ENCODE assay signal across 15 cellular contexts in the genomic region with DNA sequence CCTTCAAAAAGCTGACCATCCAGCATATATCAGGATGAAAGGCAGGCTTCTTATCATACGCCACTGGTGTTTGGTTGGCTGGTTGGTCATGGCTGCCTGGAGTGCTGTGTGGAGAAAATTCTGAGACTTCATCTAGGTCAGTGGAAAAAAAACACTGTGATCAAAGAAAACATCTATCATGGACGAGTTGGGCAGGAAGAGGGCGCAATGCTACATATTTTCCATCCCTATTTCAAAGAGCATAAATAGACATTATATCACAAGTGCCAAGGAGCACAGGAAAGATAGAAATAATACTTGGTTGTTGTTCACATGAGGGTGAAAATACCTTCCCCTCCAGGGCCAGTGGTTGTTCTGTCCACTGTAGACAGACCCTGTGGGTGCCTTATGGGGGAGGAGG.
"Had no signal": no experiment of that assay in that cellular context is flagged by ENCODE, and none has a peak within 500 bp of the region (broad histone marks: within the 10 kb centered on the region; RNA-seq: fewer than 3 reads in every experiment).

No MANE protein-coding gene starts in this region.

- ATAC-seq: activated CD4-positive, CD25-positive, alpha-beta regulatory T cell treated with anti-CD3 and anti-CD28 coated beads, Interleukin-2, amount 50 U/mL, for 24 hours; esophagus mucosa; left colon; right cardiac atrium; stimulated activated naive B cell treated with anti-CD40 and anti-IgM and Interleukin-4, amounts not matched to agents 10 μg/mL and 1 μg/mL and 100 μg/mL, for 72 hours had no signal

- H3K27ac Mint-ChIP-seq: activated naive CD4-positive, alpha-beta T cell treated with anti-CD3 and anti-CD28 coated beads, Interleukin-2, amount 50 U/mL, for 24 hours; naive B cell; stimulated activated naive B cell treated with anti-CD40 and anti-IgM and Interleukin-4, amounts not matched to agents 10 μg/mL and 1 μg/mL and 100 μg/mL, for 72 hours had no signal

- H3K4me1 Mint-ChIP-seq: activated naive CD4-positive, alpha-beta T cell treated with anti-CD3 and anti-CD28 coated beads, Interleukin-2, amount 50 U/mL, for 24 hours; naive B cell; stimulated activated naive B cell treated with anti-CD40 and anti-IgM and Interleukin-4, amounts not matched to agents 10 μg/mL and 1 μg/mL and 100 μg/mL, for 72 hours had no signal

- DNase-seq: activated T-cell treated with anti-CD3 and anti-CD28 coated beads, Interleukin-2, amount 50 U/mL, for 1 hour; amygdala; cerebellar nuclear complex; left colon; midbrain; naive B cell; posterior cingulate gyrus; right cardiac atrium; stimulated activated CD4-positive, alpha-beta T cell treated with anti-CD3 and anti-CD28 coated beads, Interleukin-2, amount 100 ng/mL, for 24 hours; stimulated activated naive B cell treated with anti-CD40 and anti-IgM and Interleukin-4, amounts not matched to agents 10 μg/mL and 1 μg/mL and 100 μg/mL, for 72 hours; trophoblast cell had no signal

- H3K4me3 ChIP-seq: lung had no signal

- H3K36me3 Mint-ChIP-seq: activated naive CD4-positive, alpha-beta T cell treated with anti-CD3 and anti-CD28 coated beads, Interleukin-2, amount 50 U/mL, for 24 hours; naive B cell; stimulated activated naive B cell treated with anti-CD40 and anti-IgM and Interleukin-4, amounts not matched to agents 10 μg/mL and 1 μg/mL and 100 μg/mL, for 72 hours had no signal

- H3K4me3 Mint-ChIP-seq: activated naive CD4-positive, alpha-beta T cell treated with anti-CD3 and anti-CD28 coated beads, Interleukin-2, amount 50 U/mL, for 24 hours; naive B cell; stimulated activated naive B cell treated with anti-CD40 and anti-IgM and Interleukin-4, amounts not matched to agents 10 μg/mL and 1 μg/mL and 100 μg/mL, for 72 hours had no signal

- H3K9me3 Mint-ChIP-seq: activated naive CD4-positive, alpha-beta T cell treated with anti-CD3 and anti-CD28 coated beads, Interleukin-2, amount 50 U/mL, for 24 hours; stimulated activated naive B cell treated with anti-CD40 and anti-IgM and Interleukin-4, amounts not matched to agents 10 μg/mL and 1 μg/mL and 100 μg/mL, for 72 hours had no signal
